In the genomic region with DNA sequence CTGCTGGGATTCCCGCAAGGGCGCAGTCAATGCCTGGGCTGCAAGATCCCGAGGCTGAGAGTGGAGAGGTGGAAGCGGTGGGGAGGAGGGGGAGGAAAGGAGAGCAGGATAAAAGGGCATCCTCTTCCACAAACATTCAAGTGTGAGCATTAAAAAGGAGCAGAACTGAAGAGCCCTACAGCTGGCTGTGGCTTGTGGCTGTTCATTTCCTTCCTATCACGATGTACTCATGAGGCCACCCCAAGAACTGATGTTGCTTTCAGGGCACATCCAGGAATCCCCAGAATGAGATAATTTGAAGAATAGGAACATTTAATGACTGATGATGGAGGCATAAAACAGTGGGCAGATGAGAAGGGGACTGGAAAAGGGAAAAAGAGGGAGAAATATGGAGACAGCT, we compare ENCODE assay signal across 24 cellular contexts.
"Had no signal": no experiment of that assay in that cellular context is flagged by ENCODE, and none has a peak within 500 bp of the region (broad histone marks: within the 10 kb centered on the region; RNA-seq: fewer than 3 reads in every experiment).

No MANE protein-coding gene starts in this region.

- H3K4me3 ChIP-seq: colonic mucosa, dorsolateral prefrontal cortex, esophagus muscularis mucosa, hepatocyte, left lung, lung, right atrium auricular region, spleen, testis, vagina had no signal

- H3K9me3 ChIP-seq: colonic mucosa, testis, vagina had no signal

- DNase-seq: activated CD4-positive, alpha-beta T cell treated with anti-CD3 and anti-CD28 coated beads for 36 hours; activated CD4-positive, alpha-beta T cell treated with anti-CD3 and anti-CD28 coated beads, Interleukin-2, amount 50 U/mL, for 4 hours; activated CD8-positive, alpha-beta memory T cell treated with anti-CD3 and anti-CD28 coated beads for 24 hours; activated CD8-positive, alpha-beta memory T cell treated with anti-CD3 and anti-CD28 coated beads, Interleukin-2, amount 50 U/mL, for 4 hours; activated naive CD4-positive, alpha-beta T cell treated with Interleukin-2 at 50 U/mL for 16 hours; activated naive CD8-positive, alpha-beta T cell treated with anti-CD3 and anti-CD28 coated beads, Interleukin-2, amount 10 ng/mL, durations not matched to agents 7 days and 5 days; activated T-cell treated with anti-CD3 and anti-CD28 coated beads, Interleukin-2, amount 50 U/mL, for 4 hours; amniotic stem cell; colonic mucosa; dorsolateral prefrontal cortex; effector memory CD8-positive, alpha-beta T cell; glutamatergic neuron; immature natural killer cell; left lung; naive thymus-derived CD8-positive, alpha-beta T cell; spleen; stimulated activated CD4-positive, alpha-beta T cell treated with anti-CD3 and anti-CD28 coated beads, Interleukin-4, amount 100 ng/mL, for 1 hour; stimulated activated naive CD4-positive, alpha-beta T cell; testis had no signal

- H3K27me3 ChIP-seq: colonic mucosa, dorsolateral prefrontal cortex, esophagus muscularis mucosa, hepatocyte, left lung, right atrium auricular region, spleen, testis, vagina had no signal

- H3K27ac ChIP-seq: colonic mucosa, dorsolateral prefrontal cortex, esophagus muscularis mucosa, hepatocyte, left lung, right atrium auricular region, spleen, testis, vagina had no signal

- H3K36me3 ChIP-seq: colonic mucosa, esophagus muscularis mucosa, left lung, right atrium auricular region, spleen, vagina had no signal

- H3K4me1 ChIP-seq: colonic mucosa, esophagus muscularis mucosa, left lung, right atrium auricular region, spleen, testis, vagina had no signal
